30 cellular contexts compared by ENCODE assay signal in the genomic region with DNA sequence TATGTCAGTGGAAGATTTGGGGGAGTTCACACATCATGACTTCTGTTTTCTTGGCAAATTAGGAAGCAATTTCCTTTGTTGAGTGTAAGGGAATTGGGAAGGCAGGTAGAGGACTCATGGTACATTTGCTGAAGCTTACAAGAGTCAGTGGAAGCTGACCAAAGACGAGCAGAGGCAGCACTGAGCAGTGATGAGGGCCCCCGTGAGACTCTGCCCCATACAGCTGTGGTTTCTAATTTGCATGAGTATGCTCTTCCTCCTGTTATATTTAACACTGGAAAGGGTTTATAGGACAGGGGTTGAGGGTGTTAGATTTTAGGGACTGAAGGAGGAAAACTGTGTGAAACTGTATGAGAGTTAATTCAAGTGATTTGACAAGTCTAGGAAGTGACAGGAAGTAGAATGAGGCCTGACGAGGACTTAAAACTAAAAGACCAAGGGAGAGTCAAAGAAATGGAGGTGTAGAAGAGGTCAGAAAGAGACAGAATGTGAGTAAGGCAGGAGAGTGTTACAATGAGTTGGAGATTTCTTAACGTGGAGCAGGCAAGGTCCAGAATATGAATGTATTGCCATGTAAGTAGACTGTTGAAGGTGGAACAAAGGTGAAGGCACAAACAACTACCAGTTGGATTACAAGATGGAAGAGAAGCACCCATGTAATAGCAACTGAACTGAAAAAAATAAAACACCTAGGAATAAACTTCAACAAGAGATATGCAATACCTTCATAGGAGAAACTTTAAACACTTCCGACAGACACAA.
"Had no signal": no experiment of that assay in that cellular context is flagged by ENCODE, and none has a peak within 500 bp of the region (broad histone marks: within the 10 kb centered on the region; RNA-seq: fewer than 3 reads in every experiment).

No MANE protein-coding gene starts in this region.

- H3K4me1 ChIP-seq: body of pancreas, esophagus muscularis mucosa, foreskin keratinocyte, gastrocnemius medialis, heart right ventricle had no signal

- H3K4me3 ChIP-seq: body of pancreas, esophagus muscularis mucosa, gastrocnemius medialis, heart right ventricle, hepatocyte had no signal

- H3K9me3 Mint-ChIP-seq: activated CD4-positive, alpha-beta memory T cell treated with anti-CD3 and anti-CD28 coated beads for 36 hours; effector memory CD8-positive, alpha-beta T cell had no signal

- H3K27me3 ChIP-seq: body of pancreas, esophagus muscularis mucosa, foreskin keratinocyte, gastrocnemius medialis, heart right ventricle, hepatocyte had no signal

- H3K27ac ChIP-seq: body of pancreas, esophagus muscularis mucosa, foreskin keratinocyte, gastrocnemius medialis, heart right ventricle, hepatocyte had no signal

- H3K4me1 Mint-ChIP-seq: activated CD4-positive, alpha-beta T cell treated with anti-CD3 and anti-CD28 coated beads for 36 hours; activated CD4-positive, alpha-beta T cell treated with anti-CD3 and anti-CD28 coated beads, Interleukin-2, amount 10 ng/mL, durations not matched to agents 24 days and 14 days; activated CD8-positive, alpha-beta memory T cell treated with anti-CD3 and anti-CD28 coated beads, Interleukin-2, amount 10 ng/mL, durations not matched to agents 7 days and 5 days had no signal

- H3K79me2 ChIP-seq: hepatocyte had no signal

- H3K9me3 ChIP-seq: body of pancreas, esophagus muscularis mucosa, gastrocnemius medialis had no signal

- H3K27ac Mint-ChIP-seq: activated CD4-positive, alpha-beta memory T cell treated with anti-CD3 and anti-CD28 coated beads for 36 hours; activated CD4-positive, alpha-beta T cell treated with anti-CD3 and anti-CD28 coated beads for 36 hours; activated CD4-positive, alpha-beta T cell treated with anti-CD3 and anti-CD28 coated beads, Interleukin-2, amount 10 ng/mL, durations not matched to agents 24 days and 14 days; activated CD8-positive, alpha-beta memory T cell treated with anti-CD3 and anti-CD28 coated beads, Interleukin-2, amount 10 ng/mL, durations not matched to agents 7 days and 5 days; activated CD8-positive, alpha-beta T cell treated with anti-CD3 and anti-CD28 coated beads, Interleukin-2, amount 10 ng/mL, durations not matched to agents 7 days and 5 days; activated naive CD8-positive, alpha-beta T cell; activated T-helper 1 cell treated with anti-CD3 and anti-CD28 coated beads, Interleukin-12 subunit alpha, Interleukin-12 subunit beta, Interleukin-2, Interleukin-4 antibody, amounts not matched to agents 30 ng/mL and 10 ng/mL and 1 ng/mL, durations not matched to agents 14 hours and 24 hours and 36 hours; effector memory CD8-positive, alpha-beta T cell had no signal

- ATAC-seq: activated CD4-positive, alpha-beta T cell treated with anti-CD3 and anti-CD28 coated beads for 36 hours; activated CD8-positive, alpha-beta memory T cell treated with anti-CD3 and anti-CD28 coated beads, Interleukin-2, amount 10 ng/mL, durations not matched to agents 7 days and 5 days; activated CD8-positive, alpha-beta T cell treated with anti-CD3 and anti-CD28 coated beads, Interleukin-2, amount 10 ng/mL, durations not matched to agents 7 days and 5 days; body of pancreas; effector memory CD8-positive, alpha-beta T cell; foreskin keratinocyte; gastrocnemius medialis; heart right ventricle had no signal

- DNase-seq: activated CD4-positive, alpha-beta memory T cell treated with anti-CD3 and anti-CD28 coated beads for 36 hours; activated CD4-positive, alpha-beta T cell treated with anti-CD3 and anti-CD28 coated beads for 36 hours; activated CD4-positive, alpha-beta T cell treated with anti-CD3 and anti-CD28 coated beads, Interleukin-2, amount 10 ng/mL, durations not matched to agents 24 days and 14 days; activated CD4-positive, CD25-positive, alpha-beta regulatory T cell; activated CD4-positive, CD25-positive, alpha-beta regulatory T cell treated with anti-CD3 and anti-CD28 coated beads, Interleukin-2, amount 50 U/mL, for 72 hours; activated CD8-positive, alpha-beta memory T cell treated with anti-CD3 and anti-CD28 coated beads, Interleukin-2, amount 10 ng/mL, durations not matched to agents 7 days and 5 days; activated CD8-positive, alpha-beta memory T cell treated with anti-CD3 and anti-CD28 coated beads, Interleukin-2, amount 50 U/mL, for 4 hours; activated CD8-positive, alpha-beta T cell treated with anti-CD3 and anti-CD28 coated beads, Interleukin-2, amount 10 ng/mL, durations not matched to agents 7 days and 5 days; activated gamma-delta T cell treated with Interleukin-2 at 50 U/mL for 16 hours; activated naive CD4-positive, alpha-beta T cell treated with anti-CD3 and anti-CD28 coated beads, Interleukin-2, amount 50 U/mL, for 16 hours; activated naive CD4-positive, alpha-beta T cell treated with Interleukin-2 at 50 U/mL for 16 hours; activated T-cell treated with anti-CD3 and anti-CD28 coated beads, Interleukin-2, amount 50 U/mL, for 1 hour; activated T-cell treated with anti-CD3 and anti-CD28 coated beads, Interleukin-2, amount 50 U/mL, for 48 hours; amniotic stem cell; anterior cingulate cortex; body of pancreas; caudate nucleus; cortex of kidney; dermis blood vessel endothelial cell; effector CD4-positive, alpha-beta T cell; effector memory CD8-positive, alpha-beta T cell; erythroblast; foreskin keratinocyte; gastrocnemius medialis; heart right ventricle had no signal

- FAIRE-seq: colon had no signal

- H3K27me3 Mint-ChIP-seq: activated CD4-positive, alpha-beta memory T cell treated with anti-CD3 and anti-CD28 coated beads for 36 hours; activated CD4-positive, alpha-beta T cell treated with anti-CD3 and anti-CD28 coated beads for 36 hours; activated CD4-positive, alpha-beta T cell treated with anti-CD3 and anti-CD28 coated beads, Interleukin-2, amount 10 ng/mL, durations not matched to agents 24 days and 14 days; activated CD8-positive, alpha-beta memory T cell treated with anti-CD3 and anti-CD28 coated beads, Interleukin-2, amount 10 ng/mL, durations not matched to agents 7 days and 5 days; activated naive CD8-positive, alpha-beta T cell; effector memory CD8-positive, alpha-beta T cell had no signal

- H2AFZ ChIP-seq: hepatocyte had no signal

- H3K36me3 Mint-ChIP-seq: activated CD4-positive, alpha-beta memory T cell treated with anti-CD3 and anti-CD28 coated beads for 36 hours had no signal

- H3K4me3 Mint-ChIP-seq: activated CD4-positive, alpha-beta memory T cell treated with anti-CD3 and anti-CD28 coated beads for 36 hours; activated CD4-positive, alpha-beta T cell treated with anti-CD3 and anti-CD28 coated beads for 36 hours; activated CD4-positive, alpha-beta T cell treated with anti-CD3 and anti-CD28 coated beads, Interleukin-2, amount 10 ng/mL, durations not matched to agents 24 days and 14 days; activated CD8-positive, alpha-beta memory T cell treated with anti-CD3 and anti-CD28 coated beads, Interleukin-2, amount 10 ng/mL, durations not matched to agents 7 days and 5 days; activated CD8-positive, alpha-beta T cell treated with anti-CD3 and anti-CD28 coated beads, Interleukin-2, amount 10 ng/mL, durations not matched to agents 7 days and 5 days; activated naive CD8-positive, alpha-beta T cell; activated T-helper 1 cell treated with anti-CD3 and anti-CD28 coated beads, Interleukin-12 subunit alpha, Interleukin-12 subunit beta, Interleukin-2, Interleukin-4 antibody, amounts not matched to agents 30 ng/mL and 10 ng/mL and 1 ng/mL, durations not matched to agents 14 hours and 24 hours and 36 hours; effector memory CD8-positive, alpha-beta T cell had no signal

- H3K4me2 ChIP-seq: hepatocyte had no signal
